17 cellular contexts compared by ENCODE assay signal in genomic region chr11:2171531-2171930, GRCh38. TPM values are rescaled to one million over a fixed set of nuclear protein-coding genes. Genes with fewer than 3 reads are reported as not detected.
A peak's percentile ranks its signal among the peaks of the same experiment; 100 is the strongest.
DNase-seq lines count a peak whose midpoint lies in the region; ATAC-seq and TF ChIP-seq lines count a peak whose summit lies in the region.
"Had no signal": no experiment of that assay in that cellular context is flagged by ENCODE, and none has a peak within 500 bp of the region (broad histone marks: within the 10 kb centered on the region; RNA-seq: fewer than 3 reads in every experiment).

Gene TH, minus strand, starts transcription at chr11:2171815. Its CDS starts 29 bp downstream, at chr11:2171786.

- 60 to 74% (median 70%) methylated on average over 2 to 17 of the region's 17 CpGs for WGBS in adrenal gland, 4 donors

- H3K4me1 Mint-ChIP-seq in naive thymus-derived CD4-positive, alpha-beta T cell, result no peaks in the 10 kb centered on the region

- H3K4me3 ChIP-seq in BE2C (ENCODE audit: low read depth, low read length) (peak within 1 kb of the TSS; percentile 25), adrenal gland (no peak within 1 kb of the TSS), vagina (no peak within 1 kb of the TSS)
- no peak within 1 kb of the TSS for H3K4me3 ChIP-seq in naive thymus-derived CD4-positive, alpha-beta T cell (ENCODE audit: low read length)
- H3K4me3 ChIP-seq: BLaER1 treated with 17β-estradiol and CSF1 and Interleukin-3, amounts not matched to agents 10 nM and 100 nM; HAP-1 had no signal

- H3K4me1 ChIP-seq in BE2C (peaks cover 32% of the 10 kb centered on the region), adrenal gland (replicated peaks in 1 of 2) (peaks cover 0 to under 1% of the 10 kb centered on the region in 2 donors), vagina (peaks cover 3% of the 10 kb centered on the region)
- H3K4me1 ChIP-seq in naive thymus-derived CD4-positive, alpha-beta T cell (ENCODE audit: control insufficient read depth in 2 of 2, insufficient read depth in 2 of 2, low read length in 2 of 2), result no peaks in the 10 kb centered on the region
- H3K4me1 ChIP-seq: HAP-1 had no signal

- CTCF ChIA-PET in naive thymus-derived CD4-positive, alpha-beta T cell (lab: Charles Lee), result no interaction called here

- no peak within 1 kb of the TSS for H3K4me3 Mint-ChIP-seq in naive thymus-derived CD4-positive, alpha-beta T cell
- H3K4me3 Mint-ChIP-seq: CD8-positive, alpha-beta T cell had no signal

- peak within 1 kb of the TSS in 1 of 9 donors; percentile 62 for H3K27ac Mint-ChIP-seq in naive thymus-derived CD4-positive, alpha-beta T cell
- H3K27ac Mint-ChIP-seq: CD8-positive, alpha-beta T cell had no signal

- intact Hi-C loops in adrenal gland (cut with DNase I), result no loop called here
- intact Hi-C loops in naive thymus-derived CD4-positive, alpha-beta T cell (cut with micrococcal nuclease), result no loop called here
- intact Hi-C loops in vagina (cut with DNase I), result no loop called here

- H3K36me3 ChIP-seq in BE2C (no peaks in the 10 kb centered on the region), adrenal gland (replicated peaks in 1 of 2) (no peaks in the 10 kb centered on the region), vagina (no peaks in the 10 kb centered on the region)
- no peaks in the 10 kb centered on the region for H3K36me3 ChIP-seq in naive thymus-derived CD4-positive, alpha-beta T cell (ENCODE audit: control insufficient read depth in 2 of 3, insufficient read depth in 3 of 3, low read length in 3 of 3)
- H3K36me3 ChIP-seq: BLaER1 treated with 17β-estradiol and CSF1 and Interleukin-3, amounts not matched to agents 10 nM and 100 nM; HAP-1 had no signal

- no peaks in the 10 kb centered on the region for H3K36me3 Mint-ChIP-seq in naive thymus-derived CD4-positive, alpha-beta T cell
- H3K36me3 Mint-ChIP-seq: CD8-positive, alpha-beta T cell had no signal

- TF ChIP-seq POLR2A in adrenal gland (IDR thresholded peaks at IDR 0.05), result peak; percentile 54 to 94
- TF ChIP-seq POLR2A in vagina (IDR thresholded peaks at IDR 0.05), result no peak

- no peak for TF ChIP-seq CTCF in BE2C (IDR thresholded peaks at IDR 0.05; ENCODE audit: low read depth, low read length)
- TF ChIP-seq CTCF in adrenal gland (IDR thresholded peaks at IDR 0.05), result no peak
- TF ChIP-seq CTCF in vagina (IDR thresholded peaks at IDR 0.05), result no peak

- H3K27ac ChIP-seq in adrenal gland (peak within 1 kb of the TSS in 1 of 5 donors; percentile 73), vagina (no peak within 1 kb of the TSS)
- H3K27ac ChIP-seq in naive thymus-derived CD4-positive, alpha-beta T cell (ENCODE audit: low read depth, low read length), result no peak within 1 kb of the TSS
- H3K27ac ChIP-seq: BLaER1 treated with 17β-estradiol and CSF1 and Interleukin-3, amounts not matched to agents 10 nM and 100 nM had no signal

- DNase-seq in BE2C, result no peak
- DNase-seq in adrenal gland, result peak in 1 of 7 donors; percentile 92
- DNase-seq in naive thymus-derived CD4-positive, alpha-beta T cell, result no peak
- DNase-seq in vagina (ENCODE audit: extremely low spot score in 2 of 2), result no peak
- no peak for DNase-seq in NCI-H1436 (lab: John Stamatoyannopoulos, UW)
- no peak for DNase-seq in NCI-H2227 treated with DMSO at 0.1 percent for 48 hours (lab: John Stamatoyannopoulos, UW)
- no peak for DNase-seq in kidney glomerular epithelial cell (lab: John Stamatoyannopoulos, UW)
- DNase-seq: 8988T; Calu3; CD8-positive, alpha-beta T cell; DMS79 treated with DMSO at 0.1 percent for 48 hours; GF-D8; GOT3 had no signal

- no peaks in the 10 kb centered on the region for H3K27me3 Mint-ChIP-seq in naive thymus-derived CD4-positive, alpha-beta T cell

- no peaks in the 10 kb centered on the region for H3K9me3 ChIP-seq in BE2C
- no peaks in the 10 kb centered on the region for H3K9me3 ChIP-seq in adrenal gland (replicated peaks in 1 of 3)
- H3K9me3 ChIP-seq in naive thymus-derived CD4-positive, alpha-beta T cell (ENCODE audit: control insufficient read depth in 2 of 3, low read length in 3 of 3), result no peaks in the 10 kb centered on the region
- H3K9me3 ChIP-seq in vagina, result no peaks in the 10 kb centered on the region
- H3K9me3 ChIP-seq: BLaER1 treated with 17β-estradiol and CSF1 and Interleukin-3, amounts not matched to agents 10 nM and 100 nM; HAP-1 had no signal

- ATAC-seq in naive thymus-derived CD4-positive, alpha-beta T cell, result peak; percentile 10
- ATAC-seq: CD8-positive, alpha-beta T cell had no signal

- no peaks in the 10 kb centered on the region for H3K27me3 ChIP-seq in BE2C
- H3K27me3 ChIP-seq in adrenal gland, result no peaks in the 10 kb centered on the region
- no peaks in the 10 kb centered on the region for H3K27me3 ChIP-seq in naive thymus-derived CD4-positive, alpha-beta T cell (ENCODE audit: control insufficient read depth in 2 of 2, insufficient read depth in 2 of 2, low read length in 2 of 2)
- H3K27me3 ChIP-seq in vagina, result no peaks in the 10 kb centered on the region

- POLR2A ChIA-PET in naive thymus-derived CD4-positive, alpha-beta T cell (lab: Charles Lee), result no interaction called here

- peaks cover 0 to 2% (median 0%) of the 10 kb centered on the region in 11 donors for H3K9me3 Mint-ChIP-seq in naive thymus-derived CD4-positive, alpha-beta T cell
- H3K9me3 Mint-ChIP-seq: CD8-positive, alpha-beta T cell had no signal

RNA-seq across cellular contexts. Expression of gene TH, which starts in this region (rescaled TPM):
- 141 TPM for polyA plus RNA-seq in BE2C (2012; ENCODE audit: insufficient read depth, insufficient read length, low read depth)
- total RNA-seq in adrenal gland, result 100 to 1,000 TPM in 3 of 8 donors, 10 to 100 TPM in 1, 1 to 10 TPM in 2, under 1 TPM in 1, not detected in 1; 0.54 to 433 (median 23.6) TPM
- polyA plus RNA-seq in adrenal gland, result 1,000 to 10,000 TPM in 1 of 3 donors, 100 to 1,000 TPM in 1, 10 to 100 TPM in 1; 55.2 to 1,253 (median 194) TPM
- not detected for total RNA-seq in naive thymus-derived CD4-positive, alpha-beta T cell
- polyA plus RNA-seq in naive thymus-derived CD4-positive, alpha-beta T cell, result not detected
- 21.9 TPM for total RNA-seq in vagina
- total RNA-seq: A673; Calu3; CD8-positive, alpha-beta T cell had no signal
- polyA plus RNA-seq: AG04450 had no signal

Comparison
In these comparisons a context has a peak if more than half of its experiments do, and no peak if none do; other contexts are left out.
1. RNA of gene TH (polyA plus RNA-seq): 55.2 to 1,253 TPM in adrenal gland; not detected in naive thymus-derived CD4-positive, alpha-beta T cell; every median in the first group is over 10 times any median in the second.
2. Peak in ATAC-seq in naive thymus-derived CD4-positive, alpha-beta T cell; RNA of the gene not detected or under 1 TPM.
3. POLR2A ChIP-seq: peak in adrenal gland (2 of 2); none in vagina (0 of 2).